ENCODE assay signal across 25 cellular contexts in genomic region chrX:39672405-39672804, GRCh38.
DNase-seq lines count a peak whose midpoint lies in the region; ATAC-seq, FAIRE-seq and TF ChIP-seq lines count a peak whose summit lies in the region.
"Had no signal": no experiment of that assay in that cellular context is flagged by ENCODE, and none has a peak within 500 bp of the region (broad histone marks: within the 10 kb centered on the region; RNA-seq: fewer than 3 reads in every experiment).

No MANE protein-coding gene starts in this region.

- H3K36me3 Mint-ChIP-seq in astrocyte (ENCODE audit: low read depth, unreplicated experiment): no peaks in the 10 kb centered on the region
- no peaks in the 10 kb centered on the region for H3K36me3 Mint-ChIP-seq in memory B cell
- H3K36me3 Mint-ChIP-seq: CD14-positive monocyte; CD4-positive, alpha-beta memory T cell; CD4-positive, CD25-positive, alpha-beta regulatory T cell; CD8-positive, alpha-beta memory T cell had no signal

- no peaks in the 10 kb centered on the region for H3K27me3 ChIP-seq in astrocyte (ENCODE audit: insufficient read depth, low read length)
- H3K27me3 ChIP-seq in Peyer's patch: no peaks in the 10 kb centered on the region
- H3K27me3 ChIP-seq: BE2C, BLaER1 had no signal

- no peak for ATAC-seq in A549
- ATAC-seq in memory B cell (ENCODE audit: low read depth): no peak
- ATAC-seq in HG02798 (IDR thresholded peaks at IDR 0.05; ENCODE audit: poor library complexity, unreplicated experiment): no peak
- ATAC-seq: GM12878 had no signal

- H3K4me3 Mint-ChIP-seq in astrocyte (ENCODE audit: unreplicated experiment) (no peak overlapping the region), memory B cell (no peak overlapping the region)
- H3K4me3 Mint-ChIP-seq: CD14-positive monocyte; CD4-positive, alpha-beta memory T cell; CD4-positive, CD25-positive, alpha-beta regulatory T cell; CD8-positive, alpha-beta memory T cell had no signal

- H3K4me1 ChIP-seq in A549: no peaks in the 10 kb centered on the region
- no peaks in the 10 kb centered on the region for H3K4me1 ChIP-seq in astrocyte (ENCODE audit: insufficient read depth, low read length)
- H3K4me1 ChIP-seq in Peyer's patch: no peaks in the 10 kb centered on the region

- H3K27ac Mint-ChIP-seq in astrocyte (ENCODE audit: unreplicated experiment): no peak overlapping the region
- peak overlapping the region; percentile 72 for H3K27ac Mint-ChIP-seq in memory B cell
- H3K27ac Mint-ChIP-seq: CD4-positive, alpha-beta memory T cell; CD4-positive, CD25-positive, alpha-beta regulatory T cell; CD8-positive, alpha-beta memory T cell had no signal

- no peak for TF ChIP-seq EP300 in A549 (IDR thresholded peaks at IDR 0.05)

- no peaks in the 10 kb centered on the region for H3K79me2 ChIP-seq in astrocyte (ENCODE audit: insufficient read depth, low read length)

- CTCF ChIA-PET in A549 (lab: Yijun Ruan, JAX): no interaction called here

- H3K27me3 Mint-ChIP-seq in astrocyte (ENCODE audit: low read depth, unreplicated experiment): peaks cover 18% of the 10 kb centered on the region
- peaks cover 14% of the 10 kb centered on the region for H3K27me3 Mint-ChIP-seq in memory B cell
- H3K27me3 Mint-ChIP-seq: CD4-positive, CD25-positive, alpha-beta regulatory T cell had no signal

- H3K9ac ChIP-seq in astrocyte (ENCODE audit: low read length): no peak overlapping the region
- H3K9ac ChIP-seq: BLaER1 had no signal

- H3K9me3 ChIP-seq in A549 (no peaks in the 10 kb centered on the region), astrocyte (ENCODE audit: insufficient read depth, low read depth, low read length) (no peaks in the 10 kb centered on the region), Peyer's patch (no peaks in the 10 kb centered on the region)
- H3K9me3 ChIP-seq: BE2C had no signal

- TF ChIP-seq RAD21 in A549 (conservative IDR thresholded peaks at IDR 0.05 in 1 of 2, IDR thresholded peaks at IDR 0.05 in 1 of 2): no peak

- no peak overlapping the region for H3K27ac ChIP-seq in A549
- H3K27ac ChIP-seq in astrocyte (ENCODE audit: low read depth, low read length): no peak overlapping the region
- H3K27ac ChIP-seq in Peyer's patch: no peak overlapping the region
- H3K27ac ChIP-seq: 22Rv1, BLaER1 had no signal

- H3K4me2 ChIP-seq in A549 (no peak overlapping the region), astrocyte (ENCODE audit: low read length) (no peak overlapping the region)
- H3K4me2 ChIP-seq: BLaER1 had no signal

- H3K36me3 ChIP-seq in astrocyte (ENCODE audit: insufficient read depth, low read length) (no peaks in the 10 kb centered on the region), Peyer's patch (no peaks in the 10 kb centered on the region)
- H3K36me3 ChIP-seq: BE2C, BLaER1 had no signal

- H3K4me3 ChIP-seq in A549 (no peak overlapping the region), astrocyte (ENCODE audit: insufficient read depth, low read depth, low read length) (no peak overlapping the region), Peyer's patch (no peak overlapping the region)
- H3K4me3 ChIP-seq: BLaER1, GM12878 had no signal

- FAIRE-seq in A549 (lab: Jason Lieb, UNC) (peak; percentile 73), astrocyte (lab: Jason Lieb, UNC) (peak; percentile 85)
- FAIRE-seq: GM12878, GM12892, GM18507 had no signal

- 74% methylated on average over 2 of the region's 2 CpGs for WGBS in A549 (ENCODE audit: missing lambda C conversion rate)

- TF ChIP-seq POLR2A in A549 (IDR thresholded peaks at IDR 0.05; ENCODE audit: low read length): no peak
- no peak for TF ChIP-seq POLR2A in Peyer's patch (IDR thresholded peaks at IDR 0.05)

- no peaks in the 10 kb centered on the region for H3K9me3 Mint-ChIP-seq in astrocyte (ENCODE audit: unreplicated experiment)
- no peaks in the 10 kb centered on the region for H3K9me3 Mint-ChIP-seq in memory B cell
- H3K9me3 Mint-ChIP-seq: CD4-positive, CD25-positive, alpha-beta regulatory T cell; CD8-positive, alpha-beta memory T cell had no signal

- H3K4me1 Mint-ChIP-seq in astrocyte (ENCODE audit: low read depth, unreplicated experiment): peaks cover 2% of the 10 kb centered on the region
- H3K4me1 Mint-ChIP-seq in memory B cell: peaks cover 2% of the 10 kb centered on the region
- H3K4me1 Mint-ChIP-seq: CD14-positive monocyte; CD4-positive, alpha-beta memory T cell; CD4-positive, CD25-positive, alpha-beta regulatory T cell; CD8-positive, alpha-beta memory T cell had no signal

- H4K20me1 ChIP-seq in astrocyte (ENCODE audit: insufficient read depth, low read length): no peaks in the 10 kb centered on the region
- H4K20me1 ChIP-seq: BLaER1 had no signal

- DNase-seq in A549 (ENCODE audit: low read depth in 1 of 2, low spot score in 1 of 2) (no peak), astrocyte (ENCODE audit: low read depth) (no peak), memory B cell (ENCODE audit: low spot score in 2 of 2) (no peak), Peyer's patch (no peak)
- DNase-seq: ACHN; BE2C; C1 segment of cervical spinal cord; CD4-positive, alpha-beta memory T cell; CD4-positive, CD25-positive, alpha-beta regulatory T cell; CD8-positive, alpha-beta memory T cell; COR-L47; DMS 273 treated with DMSO at 0.1 percent for 48 hours; DMS153; DMS53; DMS79; DND-41; EL; GDM1 had no signal

- H2AFZ ChIP-seq in astrocyte (ENCODE audit: low read depth, low read length): no peak overlapping the region

- POLR2A ChIA-PET in A549 (lab: Yijun Ruan, JAX): no interaction called here

- TF ChIP-seq CTCF in A549 (IDR thresholded peaks at IDR 0.05) (no peak), astrocyte (IDR thresholded peaks at IDR 0.05; ENCODE audit: insufficient read depth, low read depth, low read length) (no peak), Peyer's patch (IDR thresholded peaks at IDR 0.05) (no peak)

TF ChIP-seq in A549, 52 proteins besides CTCF, POLR2A, EP300 and RAD21:
- TF ChIP-seq ZFP36 (IDR thresholded peaks at IDR 0.05; ENCODE audit: borderline replicate concordance, partially characterized antibody) (no peak), ESRRA (IDR thresholded peaks at IDR 0.05; ENCODE audit: borderline replicate concordance, low read length) (no peak), ZC3H11A (IDR thresholded peaks at IDR 0.05) (no peak), MAZ (IDR thresholded peaks at IDR 0.05; ENCODE audit: borderline replicate concordance, low read depth, low read length) (no peak), KDM1A (IDR thresholded peaks at IDR 0.05; ENCODE audit: low read depth) (no peak), RARB (CRISPR knock-in tag; IDR thresholded peaks at IDR 0.05) (no peak), HES2 (IDR thresholded peaks at IDR 0.05) (no peak), POLR2AphosphoS2 (conservative IDR thresholded peaks at IDR 0.05; ENCODE audit: low read length) (no peak), CBX8 (IDR thresholded peaks at IDR 0.05) (no peak), JUN (IDR thresholded peaks at IDR 0.05) (no peak), MAFK (IDR thresholded peaks at IDR 0.05; ENCODE audit: partially characterized antibody) (no peak), RFX5 (IDR thresholded peaks at IDR 0.05) (no peak), ZNF302 (CRISPR knock-in tag; IDR thresholded peaks at IDR 0.05) (no peak), NR3C1 (IDR thresholded peaks at IDR 0.05) (no peak), ZSCAN20 (CRISPR knock-in tag; IDR thresholded peaks at IDR 0.05) (no peak)
